Comparison of ENCODE assay signal across 8 cellular contexts in genomic region chr15:75647370-75648155, GRCh38. TPM values are rescaled to one million over a fixed set of nuclear protein-coding genes. Genes with fewer than 3 reads are reported as not detected.
DNase-seq lines count a peak whose midpoint lies in the region; ATAC-seq and TF ChIP-seq lines count a peak whose summit lies in the region.

TSS of gene SNX33 (plus strand) at chr15:75647912. CDS start at chr15:75649103, 1,191 bp downstream.

- 0 to 1% methylated on average over 29 to 55 of the region's 76 CpGs for WGBS in lower leg skin, 2 donors

- peak within 1 kb of the TSS; percentile 91 for H3K4me3 ChIP-seq in lower leg skin (ENCODE audit: low read depth, poor library complexity, severe bottlenecking)

- DNase-seq in NCI-H226 (peak; percentile 93), lower leg skin (ENCODE audit: low spot score in 2 of 2) (peak; percentile 53 to 95)
- DNase-seq in activated CD8-positive, alpha-beta T cell treated with anti-CD3 and anti-CD28 coated beads for 36 hours = peak; percentile 75
- peak; percentile 42 for DNase-seq in effector CD8-positive, alpha-beta T cell (lab: John Stamatoyannopoulos, UW)
- DNase-seq in stimulated activated CD4-positive, alpha-beta T cell treated with anti-CD3 and anti-CD28 coated beads, TNF-alpha, amount 100 ng/mL, for 24 hours (ENCODE audit: low read depth in 3 of 3) = peak in 2 of 3 experiments; percentile 27 to 67

- peak; percentile 73 for TF ChIP-seq CTCF in 22Rv1 (IDR thresholded peaks at IDR 0.05)
- TF ChIP-seq CTCF in activated CD8-positive, alpha-beta T cell treated with anti-CD3 and anti-CD28 coated beads for 36 hours (IDR thresholded peaks at IDR 0.05) = peak; percentile 28
- TF ChIP-seq CTCF in lower leg skin (IDR thresholded peaks at IDR 0.05) = no peak

- peak within 1 kb of the TSS; percentile 60 for H3K27ac Mint-ChIP-seq in activated CD8-positive, alpha-beta T cell treated with anti-CD3 and anti-CD28 coated beads for 36 hours

- ATAC-seq in activated CD8-positive, alpha-beta T cell treated with anti-CD3 and anti-CD28 coated beads for 36 hours = peak; percentile 56
- no peak for ATAC-seq in HG02763 (IDR thresholded peaks at IDR 0.05; ENCODE audit: unreplicated experiment)

- intact Hi-C loops in activated CD8-positive, alpha-beta T cell treated with anti-CD3 and anti-CD28 coated beads for 36 hours (cut with micrococcal nuclease) = loop anchor here (10.0 kb wide), 1 partner anchor 283 kb away; the partner anchor contains the start of gene MAN2C1
- intact Hi-C loops in lower leg skin (cut with DNase I; ENCODE audit: low total_unique reads) = no loop called here

- H3K36me3 Mint-ChIP-seq in activated CD8-positive, alpha-beta T cell treated with anti-CD3 and anti-CD28 coated beads for 36 hours (ENCODE audit: low read depth) = no peaks in the 10 kb centered on the region

- peaks cover 20% of the 10 kb centered on the region for H3K4me1 Mint-ChIP-seq in activated CD8-positive, alpha-beta T cell treated with anti-CD3 and anti-CD28 coated beads for 36 hours (ENCODE audit: low read depth)

- H3K9me3 Mint-ChIP-seq in activated CD8-positive, alpha-beta T cell treated with anti-CD3 and anti-CD28 coated beads for 36 hours = no peaks in the 10 kb centered on the region

- TF ChIP-seq POLR2A in GM15510 (IDR thresholded peaks at IDR 0.05; ENCODE audit: borderline replicate concordance, extremely low read depth, insufficient read length) (peak; percentile 19), lower leg skin (IDR thresholded peaks at IDR 0.05) (no peak)

- H3K27ac ChIP-seq in 22Rv1 = peak within 1 kb of the TSS; percentile 63

- H3K4me3 Mint-ChIP-seq in activated CD8-positive, alpha-beta T cell treated with anti-CD3 and anti-CD28 coated beads for 36 hours = peak within 1 kb of the TSS; percentile 79

- H3K27me3 Mint-ChIP-seq in activated CD8-positive, alpha-beta T cell treated with anti-CD3 and anti-CD28 coated beads for 36 hours = no peaks in the 10 kb centered on the region

- POLR2A ChIA-PET in activated CD8-positive, alpha-beta T cell treated with anti-CD3 and anti-CD28 coated beads for 36 hours (lab: Charles Lee) = interaction anchor here (0.5 to 2.3 kb wide), 8 partner anchors 22 to 446 kb away, joined by 3 to 10 read pairs (median 4); partner anchors contain the start of genes MAN2C1, PTPN9, SIN3A and SNUPN

- CTCF ChIA-PET in activated CD8-positive, alpha-beta T cell treated with anti-CD3 and anti-CD28 coated beads for 36 hours (lab: Charles Lee) = interaction anchor here (0.7 to 2.5 kb wide), 16 partner anchors 11 to 279 kb away, joined by 3 to 12 read pairs (median 5); partner anchors contain the start of genes MAN2C1, PTPN9 and SNUPN

RNA-seq across cellular contexts. Expression of gene SNX33, which starts in this region (rescaled TPM):
- total RNA-seq in activated CD8-positive, alpha-beta T cell treated with anti-CD3 and anti-CD28 coated beads for 36 hours = 1 to 10 TPM; 1.7 to 1.8 TPM
- 10 to 100 TPM; 24.8 to 40.5 (median 35.5) TPM for total RNA-seq in lower leg skin

Comparison
In these comparisons a context has a peak if more than half of its experiments do, and no peak if none do; other contexts are left out.
1. RNA of gene SNX33 (total RNA-seq): 24.8 to 40.5 TPM in lower leg skin; 1.7 to 1.8 TPM in activated CD8-positive, alpha-beta T cell treated with anti-CD3 and anti-CD28 coated beads for 36 hours; every median in the first group is over 4 times any median in the second.
2. CTCF ChIP-seq: peak in 22Rv1 (single experiment) and activated CD8-positive, alpha-beta T cell treated with anti-CD3 and anti-CD28 coated beads for 36 hours (single experiment); none in lower leg skin (0 of 3).
3. DNase-seq: peak in every context shown above with its lines; median percentile 93 in NCI-H226; 75 in activated CD8-positive, alpha-beta T cell treated with anti-CD3 and anti-CD28 coated beads for 36 hours; 74 in lower leg skin; 47 in stimulated activated CD4-positive, alpha-beta T cell treated with anti-CD3 and anti-CD28 coated beads, TNF-alpha, amount 100 ng/mL, for 24 hours; 42 in effector CD8-positive, alpha-beta T cell.